ENCODE assay signal across 8 cellular contexts in the genomic region with DNA sequence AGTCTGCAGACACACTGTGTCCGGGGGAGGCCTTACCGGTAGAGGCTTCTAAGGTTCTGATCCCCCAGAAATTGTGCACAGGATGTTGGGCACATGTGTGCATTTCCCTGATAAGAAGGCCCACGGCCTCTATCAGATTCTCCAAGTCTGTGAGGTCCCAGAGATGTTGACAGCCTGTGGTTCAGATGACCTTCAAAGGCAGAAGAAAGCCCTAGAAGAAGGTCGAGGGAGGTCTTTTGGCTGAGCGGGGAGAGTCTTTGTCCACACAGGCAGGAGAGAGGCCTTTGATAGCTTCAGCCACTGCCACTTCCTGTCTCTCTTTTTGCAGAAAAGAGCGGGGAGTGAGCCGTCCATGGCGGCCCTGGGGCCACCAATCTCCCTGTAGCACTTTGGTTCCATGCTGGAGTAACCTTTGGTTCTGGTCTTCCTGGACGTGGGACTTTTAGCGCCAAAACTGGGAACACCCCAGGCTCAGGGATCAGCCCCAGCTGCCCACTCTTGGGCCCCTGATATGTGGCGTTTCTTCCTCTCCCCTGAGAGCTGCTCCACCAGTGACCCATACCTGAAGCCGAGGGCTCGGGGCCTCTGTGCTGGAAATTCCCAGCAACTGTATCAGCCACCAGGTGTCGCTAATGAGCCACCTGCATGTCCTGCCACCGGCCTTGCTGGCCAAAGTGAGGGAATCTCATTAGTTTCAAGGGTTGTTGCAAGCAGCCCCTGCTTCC. TPM values are rescaled to one million over a fixed set of nuclear protein-coding genes. Genes with fewer than 3 reads are reported as not detected.
DNase-seq lines count a peak whose midpoint lies in the region; ATAC-seq, FAIRE-seq and TF ChIP-seq lines count a peak whose summit lies in the region.

No MANE protein-coding gene starts in this region.

- H3K79me2 ChIP-seq in HepG2 (ENCODE audit: insufficient read depth, low read length), result no peaks in the 10 kb centered on the region

- POLR2A ChIA-PET in HepG2 (lab: Yijun Ruan, JAX), result no interaction called here

- in situ Hi-C loops in HepG2 (cut with HindIII; ENCODE audit: extremely low pct_ligation_motif_present, low pct_unique_long_range_greater_than_20kb), result no loop called here

- H3K4me1 Mint-ChIP-seq in activated CD4-positive, alpha-beta T cell treated with anti-CD3 and anti-CD28 coated beads, Interleukin-2, amount 10 ng/mL, durations not matched to agents 24 days and 14 days, result peaks cover 18% of the 10 kb centered on the region

- H3K4me3 Mint-ChIP-seq in activated CD4-positive, alpha-beta T cell treated with anti-CD3 and anti-CD28 coated beads, Interleukin-2, amount 10 ng/mL, durations not matched to agents 24 days and 14 days, result no peak overlapping the region

- DNase-seq in AG09309 (ENCODE audit: low read depth), result peak; percentile 11
- DNase-seq in GM19240 (ENCODE audit: insufficient read length, low spot score), result peak; percentile 89
- DNase-seq in NCI-H524 treated with DMSO at 0.1 percent for 48 hours (lab: John Stamatoyannopoulos, UW), result peak; percentile 8
- peak; percentile 91 for DNase-seq in activated CD4-positive, alpha-beta T cell treated with anti-CD3 and anti-CD28 coated beads, Interleukin-2, amount 10 ng/mL, durations not matched to agents 24 days and 14 days
- DNase-seq in coronary artery (ENCODE audit: low spot score), result no peak
- peak; percentile 42 for DNase-seq in HepG2 (ENCODE audit: low spot score)
- DNase-seq in stimulated activated CD4-positive, alpha-beta T cell treated with anti-CD3 and anti-CD28 coated beads, TNF-alpha, amount 100 ng/mL, for 1 hour (ENCODE audit: low read depth in 3 of 3, low spot score in 1 of 3), result peak; percentile 26 to 57 (median 50)
- no peak for DNase-seq in NCI-H1048 (lab: John Stamatoyannopoulos, UW)

- BruUV-seq in HepG2 (replicated peaks; lab: Mats Ljungman, UMichigan), result no TSS peak

- H3K4me3 ChIP-seq in AG09309 (ENCODE audit: control insufficient read depth, low read depth, low read length), result no peak overlapping the region
- H3K4me3 ChIP-seq in coronary artery, result no peak overlapping the region
- H3K4me3 ChIP-seq in HepG2 (replicated peaks in 1 of 3; ENCODE audit: insufficient read depth in 1 of 3, low read depth in 2 of 3, low read length in 3 of 3), result no peak overlapping the region

- no peak for TF ChIP-seq EP300 in HepG2 (IDR thresholded peaks at IDR 0.05; ENCODE audit: low read depth in 2 of 2, low read length in 2 of 2)
- TF ChIP-seq EP300 in HepG2 (CRISPR knock-in tag; IDR thresholded peaks at IDR 0.05; ENCODE audit: borderline replicate concordance), result no peak

- no peaks in the 10 kb centered on the region for H3K9me3 Mint-ChIP-seq in activated CD4-positive, alpha-beta T cell treated with anti-CD3 and anti-CD28 coated beads, Interleukin-2, amount 10 ng/mL, durations not matched to agents 24 days and 14 days

- TF ChIP-seq RAD21 in HepG2 (CRISPR knock-in tag; IDR thresholded peaks at IDR 0.05), result peak; percentile 61; the same call in 1 of the 2 replicates

- H3K27me3 ChIP-seq in HepG2 (ENCODE audit: control insufficient read depth in 1 of 2, insufficient read depth in 2 of 2, low read length in 2 of 2), result no peaks in the 10 kb centered on the region

- CTCF ChIA-PET in HepG2 (lab: Yijun Ruan, JAX; ENCODE audit: low intra/inter-chr PET ratio, low total read pairs), result interaction anchor here (0.6 to 5.3 kb wide), 4 partner anchors 34 to 222 kb away, joined by 3 to 66 read pairs (median 38); no protein-coding TSS in a partner anchor

- H3K27me3 Mint-ChIP-seq in activated CD4-positive, alpha-beta T cell treated with anti-CD3 and anti-CD28 coated beads, Interleukin-2, amount 10 ng/mL, durations not matched to agents 24 days and 14 days, result no peaks in the 10 kb centered on the region

- WGBS in HepG2 (ENCODE audit: low lambda C conversion rate), result 66% methylated on average over 11 of the region's 15 CpGs

- H3K4me1 ChIP-seq in HepG2 (ENCODE audit: insufficient read depth, low read length), result no peaks in the 10 kb centered on the region

- H3K9ac ChIP-seq in HepG2 (ENCODE audit: insufficient read depth, low read depth, low read length), result no peak overlapping the region

- no peak overlapping the region for H3K27ac ChIP-seq in coronary artery
- no peak overlapping the region for H3K27ac ChIP-seq in HepG2 (ENCODE audit: extremely low read length, insufficient read depth, low read length)

- H3K4me2 ChIP-seq in HepG2 (ENCODE audit: low read depth, low read length), result no peak overlapping the region

- H3K36me3 Mint-ChIP-seq in activated CD4-positive, alpha-beta T cell treated with anti-CD3 and anti-CD28 coated beads, Interleukin-2, amount 10 ng/mL, durations not matched to agents 24 days and 14 days (ENCODE audit: low read depth), result peaks cover 49% of the 10 kb centered on the region

- FAIRE-seq in HepG2 (lab: Jason Lieb, UNC), result peak; percentile 63

- peak; percentile 84 for ATAC-seq in HepG2

- TF ChIP-seq CTCF in AG09309 (IDR thresholded peaks at IDR 0.05; ENCODE audit: control insufficient read depth, insufficient read depth, low read depth, low read length, missing control alignments), result peak; percentile 99
- peak; percentile 93 for TF ChIP-seq CTCF in coronary artery (IDR thresholded peaks at IDR 0.05)
- TF ChIP-seq CTCF in HepG2 (CRISPR knock-in tag; IDR thresholded peaks at IDR 0.05), result peak; percentile 90

- H3K9me3 ChIP-seq in HepG2 (ENCODE audit: low read length), result no peaks in the 10 kb centered on the region

- H4K20me1 ChIP-seq in HepG2 (ENCODE audit: insufficient read depth, low read length), result peaks cover 4% of the 10 kb centered on the region; the same call in 1 of the 2 replicates

- TF ChIP-seq POLR2A in HepG2 (IDR thresholded peaks at IDR 0.05; ENCODE audit: insufficient read depth in 1 of 2, low read depth in 2 of 2, low read length in 2 of 2), result no peak

- H3K36me3 ChIP-seq in HepG2 (replicated peaks in 1 of 2; ENCODE audit: control insufficient read depth in 1 of 2, insufficient read depth in 2 of 2, low read length in 2 of 2), result peaks cover 28 to 48% of the 10 kb centered on the region in 2 experiments

- intact Hi-C loops in activated CD4-positive, alpha-beta T cell treated with anti-CD3 and anti-CD28 coated beads, Interleukin-2, amount 10 ng/mL, durations not matched to agents 24 days and 14 days (cut with micrococcal nuclease), result loop anchor here (1.0 to 5.0 kb wide), 2 partner anchors 48 to 154 kb away; no protein-coding TSS in a partner anchor
- intact Hi-C loops in HepG2 (cut with micrococcal nuclease; ENCODE audit: unreplicated experiment), result loop anchor here (1.0 to 10.0 kb wide), 5 partner anchors 48 to 368 kb away; no protein-coding TSS in a partner anchor

- peak overlapping the region; percentile 43 for H3K27ac Mint-ChIP-seq in activated CD4-positive, alpha-beta T cell treated with anti-CD3 and anti-CD28 coated beads, Interleukin-2, amount 10 ng/mL, durations not matched to agents 24 days and 14 days

- H2AFZ ChIP-seq in HepG2 (ENCODE audit: low read length), result no peak overlapping the region

TF ChIP-seq in HepG2, 621 proteins besides CTCF, POLR2A, EP300 and RAD21 (continues in another document):
- TF ChIP-seq ZNF136 (CRISPR knock-in tag; IDR thresholded peaks at IDR 0.05; ENCODE audit: low read depth) (no peak), NRL (CRISPR knock-in tag; IDR thresholded peaks at IDR 0.05; ENCODE audit: borderline replicate concordance) (0 out of 2 replicates have a peak, but pooled peaks have one; percentile 27), SYNCRIP (IDR thresholded peaks at IDR 0.05; ENCODE audit: insufficient read depth, low read depth, low read length) (no peak)

RNA-seq across cellular contexts. Expression of a gene that starts 28.1 kb away (rescaled TPM):
- 46.4 and 51.6 TPM in 2 replicates for total RNA-seq in activated CD4-positive, alpha-beta T cell treated with anti-CD3 and anti-CD28 coated beads, Interleukin-2, amount 10 ng/mL, durations not matched to agents 24 days and 14 days
- 0.40 and 0.56 TPM in 2 replicates for total RNA-seq in HepG2 (2016; rRNA removed; fragmentation: Illumina TruSeq; extraction: Trizol)
- not detected in 2 replicates for total RNA-seq in HepG2 (2016; cell fraction: cytosol; rRNA removed; fragmentation: Illumina TruSeq; extraction: Trizol; ENCODE audit: low read depth)
- total RNA-seq in HepG2 (2016; cell fraction: insoluble cytoplasmic fraction; rRNA removed; fragmentation: Illumina TruSeq; extraction: Trizol), result 0.26 TPM in 1 of 2 replicates, not detected in the other
- 0.48 TPM in 1 of 2 replicates, not detected in the other for total RNA-seq in HepG2 (2016; cell fraction: membrane; rRNA removed; fragmentation: Illumina TruSeq; extraction: Trizol)
- total RNA-seq in HepG2 (2016; cell fraction: nucleus; rRNA removed; fragmentation: Illumina TruSeq; extraction: Trizol), result 0.41 and 0.59 TPM in 2 replicates
- polyA plus RNA-seq in HepG2 (2011; rRNA removed), result 1.4 and 1.6 TPM in 2 replicates
- polyA plus RNA-seq in HepG2 (2011; cell fraction: cytosol; rRNA removed), result 0.46 and 0.60 TPM in 2 replicates
- 3.3 and 4.3 TPM in 2 replicates for polyA plus RNA-seq in HepG2 (2011; cell fraction: nucleus; rRNA removed)
- polyA plus RNA-seq in HepG2 (2012), result 2.2 and 2.8 TPM in 2 replicates
- 0.15 and 0.23 TPM in 2 replicates for polyA plus RNA-seq in HepG2 (2016; cell fraction: cytosol; fragmentation: Illumina TruSeq; extraction: Trizol; ENCODE audit: low read depth)
- 0.28 and 0.61 TPM in 2 replicates for polyA plus RNA-seq in HepG2 (2016; cell fraction: insoluble cytoplasmic fraction; fragmentation: Illumina TruSeq; extraction: Trizol; ENCODE audit: low read depth)
- 0.21 and 0.37 TPM in 2 replicates for polyA plus RNA-seq in HepG2 (2016; cell fraction: membrane; fragmentation: Illumina TruSeq; extraction: Trizol; ENCODE audit: low read depth)
- 1.3 and 2.3 TPM in 2 replicates for polyA plus RNA-seq in HepG2 (2016; cell fraction: nucleus; fragmentation: Illumina TruSeq; extraction: Trizol; ENCODE audit: insufficient read depth, low read depth)
- polyA minus RNA-seq in HepG2 (2011; rRNA and poly(A)+ RNA removed; ENCODE audit: low replicate concordance), result 1.6 and 2.5 TPM in 2 replicates
- 0.62 TPM in 1 of 2 replicates, not detected in the other for polyA minus RNA-seq in HepG2 (2011; cell fraction: cytosol; rRNA and poly(A)+ RNA removed)
- polyA minus RNA-seq in HepG2 (2011; cell fraction: nucleus; rRNA and poly(A)+ RNA removed), result 3.3 and 3.4 TPM in 2 replicates

Comparison
In these comparisons a context has a peak if more than half of its experiments do, and no peak if none do; other contexts are left out.
1. DNase-seq: peak in AG09309 (single experiment), GM19240 (single experiment), NCI-H524 treated with DMSO at 0.1 percent for 48 hours (single experiment), activated CD4-positive, alpha-beta T cell treated with anti-CD3 and anti-CD28 coated beads, Interleukin-2, amount 10 ng/mL, durations not matched to agents 24 days and 14 days (single experiment), HepG2 (single experiment) and stimulated activated CD4-positive, alpha-beta T cell treated with anti-CD3 and anti-CD28 coated beads, TNF-alpha, amount 100 ng/mL, for 1 hour (3 of 3); none in coronary artery (single experiment) and NCI-H1048 (single experiment).
2. RNA of a gene that starts 28.1 kb away (total RNA-seq): 46.4 to 51.6 TPM in activated CD4-positive, alpha-beta T cell treated with anti-CD3 and anti-CD28 coated beads, Interleukin-2, amount 10 ng/mL, durations not matched to agents 24 days and 14 days; 0.26 to 0.59 TPM in HepG2; every median in the first group is over 10 times any median in the second.
3. Peak in every context shown above with its lines, with median percentiles within 50 percentile points of each other: CTCF ChIP-seq.